27 cellular contexts compared by ENCODE assay signal in the genomic region with DNA sequence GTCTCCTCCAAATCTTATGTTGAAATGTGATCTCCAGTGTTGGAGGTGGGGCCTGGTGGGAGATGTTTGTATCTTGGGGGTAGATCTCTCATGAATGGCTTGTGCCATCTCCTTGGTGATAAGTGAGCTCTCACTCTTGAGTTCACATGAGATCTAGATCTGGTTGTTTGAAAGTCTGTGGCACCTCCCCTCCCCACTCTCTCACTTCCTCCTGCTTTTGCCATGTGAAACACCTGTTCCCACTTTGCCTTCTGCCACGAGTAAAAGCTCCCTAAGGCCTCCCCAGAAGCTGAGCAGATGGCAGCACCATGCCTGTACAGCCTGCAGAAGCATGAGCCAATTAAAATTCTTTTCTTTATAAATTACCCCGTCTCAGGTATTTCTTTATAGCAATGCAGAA. TPM values are rescaled to one million over a fixed set of nuclear protein-coding genes. Genes with fewer than 3 reads are reported as not detected.
DNase-seq lines count a peak whose midpoint lies in the region; ATAC-seq, FAIRE-seq and TF ChIP-seq lines count a peak whose summit lies in the region.
"Had no signal": no experiment of that assay in that cellular context is flagged by ENCODE, and none has a peak within 500 bp of the region (broad histone marks: within the 10 kb centered on the region; RNA-seq: fewer than 3 reads in every experiment).

No MANE protein-coding gene starts in this region.

- H4K20me1 ChIP-seq in GM12878 (ENCODE audit: control insufficient read depth, insufficient read depth) = no peaks in the 10 kb centered on the region
- H4K20me1 ChIP-seq in osteoblast (ENCODE audit: insufficient read depth, low read length) = no peaks in the 10 kb centered on the region

- no peak for FAIRE-seq in GM12878 (lab: Jason Lieb, UNC)
- FAIRE-seq: A549, HepG2, K562, RCC 7860 had no signal

- intact Hi-C loops in GM12878 (cut with micrococcal nuclease; ENCODE audit: unreplicated experiment) = no loop called here

- POLR2A ChIA-PET in GM12878 (lab: Charles Lee) = no interaction called here
- POLR2A ChIA-PET in GM10248 (lab: Yijun Ruan, JAX) = no interaction called here

- H3K27ac ChIP-seq in GM12878 (ENCODE audit: control insufficient read depth, insufficient read depth) (no peak overlapping the region), osteoblast (ENCODE audit: low read depth, low read length) (no peak overlapping the region)
- H3K27ac ChIP-seq: A549, SJSA1 had no signal

- H3K79me2 ChIP-seq in GM12878 (ENCODE audit: control insufficient read depth, insufficient read depth, low read length) = no peaks in the 10 kb centered on the region
- H3K79me2 ChIP-seq in osteoblast (ENCODE audit: insufficient read depth, low read length) = no peaks in the 10 kb centered on the region

- TF ChIP-seq POLR2A in GM12878 (IDR thresholded peaks at IDR 0.05; ENCODE audit: low read depth, low read length) = no peak

- RAD21 ChIA-PET in GM12878 (lab: Charles Lee; ENCODE audit: unreplicated experiment) = no interaction called here

- no peak for TF ChIP-seq CTCF in GM12865 (IDR thresholded peaks at IDR 0.05; ENCODE audit: insufficient read depth, low read depth, low read length, missing control alignments)
- no peak for TF ChIP-seq CTCF in GM12878 (IDR thresholded peaks at IDR 0.05 in 2 of 3, conservative IDR thresholded peaks at IDR 0.05 in 1 of 3; ENCODE audit: control insufficient read depth in 2 of 3, extremely low read depth in 1 of 3, insufficient read depth in 1 of 3, low read depth in 3 of 3, low read length in 3 of 3)
- TF ChIP-seq CTCF in GM10248 (IDR thresholded peaks at IDR 0.05; ENCODE audit: control extremely low read depth, extremely low read depth, low read depth, missing control alignments) = no peak
- no peak for TF ChIP-seq CTCF in osteoblast (IDR thresholded peaks at IDR 0.05; ENCODE audit: extremely low read depth, low read depth, low read length)

- H3K36me3 ChIP-seq in GM12878 (ENCODE audit: control insufficient read depth in 2 of 2, insufficient read depth in 2 of 2, low read length in 1 of 2) = no peaks in the 10 kb centered on the region
- no peaks in the 10 kb centered on the region for H3K36me3 ChIP-seq in osteoblast (ENCODE audit: insufficient read depth, low read length)
- H3K36me3 ChIP-seq: BE2C, MG63, SJSA1 had no signal

- peak; percentile 58 for ATAC-seq in GM18867 (IDR thresholded peaks at IDR 0.05; ENCODE audit: unreplicated experiment)
- ATAC-seq in GM12878 = peak; percentile 46
- ATAC-seq: A549, HepG2, K562, Right ventricle myocardium inferior had no signal

- in situ Hi-C loops in GM12878 (cut with MboI) = no loop called here

- H3K4me3 ChIP-seq in GM12865 (ENCODE audit: low read depth, low read length) (no peak overlapping the region), GM12878 (no peak overlapping the region), osteoblast (ENCODE audit: insufficient read depth, low read length) (no peak overlapping the region)
- H3K4me3 ChIP-seq: A549, K562, MG63, SJSA1 had no signal

- SMC1A ChIA-PET in GM12878 (lab: Charles Lee; ENCODE audit: uncharacterized antibody, unreplicated experiment) = no interaction called here

- H2AFZ ChIP-seq in GM12878 (ENCODE audit: control insufficient read depth, low read depth, low read length) = no peak overlapping the region
- no peak overlapping the region for H2AFZ ChIP-seq in osteoblast (ENCODE audit: low read length)

- peak; percentile 21 for DNase-seq in GM12865 (ENCODE audit: low read depth)
- DNase-seq in NCI-H2171 treated with DMSO at 0.1 percent for 48 hours (lab: John Stamatoyannopoulos, UW) = peak; percentile 33
- DNase-seq in GM12878 (ENCODE audit: low read depth, low spot score) = peak; percentile 2
- DNase-seq in GM10248 (ENCODE audit: extremely low spot score) = no peak
- DNase-seq in activated CD4-positive, alpha-beta T cell treated with anti-CD3 and anti-CD28 coated beads for 48 hours = no peak
- no peak for DNase-seq in osteoblast (ENCODE audit: insufficient read length, low spot score, missing footprints)
- DNase-seq: BE2C; CD4-positive, CD25-positive, alpha-beta regulatory T cell; GOT3; HCEC 1CT; MG63; NCI-H1092 treated with DMSO at 0.1 percent for 48 hours; NCI-H1436 treated with DMSO at 0.1 percent for 48 hours; NCI-H2029; NCI-H446 treated with DMSO at 0.1 percent for 48 hours; NCI-H748 treated with DMSO at 0.1 percent for 48 hours; T-helper 1 cell had no signal

- CTCF ChIA-PET in GM12878 (lab: Yijun Ruan, JAX) (no interaction called here), GM10248 (lab: Yijun Ruan, JAX) (interaction anchor here (0.8 to 1.6 kb wide), 3 partner anchors 8 to 19 kb away, joined by 3 read pairs; no protein-coding TSS in a partner anchor)

- no TSS peak for BruUV-seq in GM12878 (replicated peaks; lab: Mats Ljungman, UMichigan)

- H3K4me2 ChIP-seq in GM12878 (ENCODE audit: control insufficient read depth, insufficient read depth) (no peak overlapping the region), osteoblast (ENCODE audit: insufficient read depth, low read length) (no peak overlapping the region)
- H3K4me2 ChIP-seq: A549 had no signal

- 18% methylated on average over 2 of the region's 2 CpGs for WGBS in GM12878 (ENCODE audit: insufficient coverage, insufficient replicate concordance, low lambda C conversion rate, missing lambda C conversion rate)

- no peaks in the 10 kb centered on the region for H3K27me3 ChIP-seq in GM12878 (replicated peaks in 1 of 2; ENCODE audit: control insufficient read depth in 2 of 2, insufficient read depth in 2 of 2, low read length in 1 of 2)
- H3K27me3 ChIP-seq in osteoblast (ENCODE audit: insufficient read depth, low read length) = no peaks in the 10 kb centered on the region
- H3K27me3 ChIP-seq: BE2C, MG63, SJSA1 had no signal

- H3K9ac ChIP-seq in GM12878 (ENCODE audit: control insufficient read depth, insufficient read depth, low read length) = no peak overlapping the region

- no peak for TF ChIP-seq EP300 in GM12878 (IDR thresholded peaks at IDR 0.05; ENCODE audit: borderline replicate concordance in 1 of 2, control insufficient read depth in 1 of 2, low read depth in 2 of 2, low read length in 2 of 2)

- TF ChIP-seq RAD21 in GM12878 (IDR thresholded peaks at IDR 0.05; ENCODE audit: insufficient read depth, low read depth, low read length) = no peak

- no peaks in the 10 kb centered on the region for H3K4me1 ChIP-seq in GM12878 (ENCODE audit: control insufficient read depth, insufficient read depth, low read length)
- no peaks in the 10 kb centered on the region for H3K4me1 ChIP-seq in osteoblast (ENCODE audit: insufficient read depth, low read length)
- H3K4me1 ChIP-seq: A549, BE2C, SJSA1 had no signal

- H3K9me3 ChIP-seq in GM12878 (replicated peaks; ENCODE audit: control insufficient read depth, insufficient read depth, low read length) = no peaks in the 10 kb centered on the region
- H3K9me3 ChIP-seq in osteoblast (ENCODE audit: low read depth, low read length) = no peaks in the 10 kb centered on the region
- H3K9me3 ChIP-seq: A549, BE2C, MG63, SJSA1 had no signal

TF ChIP-seq in GM12878, 131 proteins besides CTCF, POLR2A, EP300 and RAD21:
- peak; percentile 21; the same call in 1 of the 2 replicates for TF ChIP-seq SPI1 (IDR thresholded peaks at IDR 0.05; ENCODE audit: borderline replicate concordance, insufficient read depth, low read depth, low read length)
- TF ChIP-seq, protein P1, sequence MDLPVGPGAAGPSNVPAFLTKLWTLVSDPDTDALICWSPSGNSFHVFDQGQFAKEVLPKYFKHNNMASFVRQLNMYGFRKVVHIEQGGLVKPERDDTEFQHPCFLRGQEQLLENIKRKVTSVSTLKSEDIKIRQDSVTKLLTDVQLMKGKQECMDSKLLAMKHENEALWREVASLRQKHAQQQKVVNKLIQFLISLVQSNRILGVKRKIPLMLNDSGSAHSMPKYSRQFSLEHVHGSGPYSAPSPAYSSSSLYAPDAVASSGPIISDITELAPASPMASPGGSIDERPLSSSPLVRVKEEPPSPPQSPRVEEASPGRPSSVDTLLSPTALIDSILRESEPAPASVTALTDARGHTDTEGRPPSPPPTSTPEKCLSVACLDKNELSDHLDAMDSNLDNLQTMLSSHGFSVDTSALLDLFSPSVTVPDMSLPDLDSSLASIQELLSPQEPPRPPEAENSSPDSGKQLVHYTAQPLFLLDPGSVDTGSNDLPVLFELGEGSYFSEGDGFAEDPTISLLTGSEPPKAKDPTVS (IDR thresholded peaks at IDR 0.05; ENCODE audit: low read depth, low read length) = no peak

RNA-seq across cellular contexts. Expression of a gene that starts 23.5 kb away (rescaled TPM):
- total RNA-seq in GM12878 (2013; cell fraction: nucleolus; rRNA removed) = not detected in 2 replicates
- total RNA-seq in GM12878 (2014; rRNA removed) (not detected in 2 replicates), GM12878 (2014; rRNA removed; fragmentation: Illumina TruSeq; extraction: Trizol) (not detected in 2 replicates), GM12878 (2021) (not detected in 2 replicates), osteoblast (not detected in 2 replicates)
- not detected for polyA plus RNA-seq in GM12878 (2011; ENCODE audit: low read depth)
- polyA plus RNA-seq in GM12878 (2011; rRNA removed) (not detected in 2 replicates), GM12878 (2014; fragmentation: Illumina TruSeq; extraction: Trizol) (not detected in 2 replicates), GM12878 (2014; fragmentation: Nextera tagmentation; extraction: Ambion mirVana) (not detected), GM12878 (2014; rRNA removed) (not detected in 2 replicates), GM12878 (2016; fragmentation: Nextera tagmentation; extraction: Ambion mirVana) (not detected)
- not detected in 2 replicates for polyA plus RNA-seq in GM12878 (2011; cell fraction: cytosol; rRNA removed)
- polyA plus RNA-seq in GM12878 (2011; cell fraction: nucleus; rRNA removed) = not detected in 2 replicates
- polyA plus RNA-seq in GM12878 (2012) = not detected in 2 replicates
- polyA minus RNA-seq in GM12878 (2011; rRNA and poly(A)+ RNA removed) = not detected in 2 replicates
- polyA minus RNA-seq in GM12878 (2011; cell fraction: cytosol; rRNA and poly(A)+ RNA removed) = not detected in 2 replicates
- not detected in 2 replicates for polyA minus RNA-seq in GM12878 (2011; cell fraction: nucleus; rRNA and poly(A)+ RNA removed)
- total RNA-seq: CD4-positive, CD25-positive, alpha-beta regulatory T cell; G401; HepG2; K562; LHCN-M2; OCI-LY7; Right ventricle myocardium inferior; SJSA1 had no signal
- polyA plus RNA-seq: A549; CD4-positive, CD25-positive, alpha-beta regulatory T cell; HepG2; K562 had no signal

Comparison
In these comparisons a context has a peak if more than half of its experiments do, and no peak if none do; other contexts are left out.
1. DNase-seq: peak in GM12865 (single experiment), NCI-H2171 treated with DMSO at 0.1 percent for 48 hours (single experiment) and GM12878 (single experiment); none in GM10248 (single experiment), activated CD4-positive, alpha-beta T cell treated with anti-CD3 and anti-CD28 coated beads for 48 hours (single experiment) and osteoblast (single experiment).